In genomic region chr18:13223341-13224148, GRCh38 we compare ENCODE assay signal across 11 cellular contexts. TPM values are rescaled to one million over a fixed set of nuclear protein-coding genes. Genes with fewer than 3 reads are reported as not detected.
DNase-seq lines count a peak whose midpoint lies in the region; ATAC-seq, FAIRE-seq and TF ChIP-seq lines count a peak whose summit lies in the region.
"Had no signal": no experiment of that assay in that cellular context is flagged by ENCODE, and none has a peak within 500 bp of the region (broad histone marks: within the 10 kb centered on the region; RNA-seq: fewer than 3 reads in every experiment).

No MANE protein-coding gene starts in this region.

- no peak for TF ChIP-seq CTCF in VCaP (conservative IDR thresholded peaks at IDR 0.05)
- peak in 3 of 9 donors; percentile 3 to 21 (median 20) for TF ChIP-seq CTCF in heart right ventricle (IDR thresholded peaks at IDR 0.05)
- no peak for TF ChIP-seq CTCF in nephron progenitor cell (IDR thresholded peaks at IDR 0.05)

- H3K27ac Mint-ChIP-seq in nephron progenitor cell = no peak overlapping the region
- H3K27ac Mint-ChIP-seq: activated T-helper 17 cell treated with anti-CD3 and anti-CD28 coated beads, Interleukin-2, amount 50 U/mL, for 72 hours had no signal

- peaks cover 0 to 82% (median 3%) of the 10 kb centered on the region in 11 experiments; a peak in 10 of 22 replicates for H4K20me1 ChIP-seq in BLaER1 treated with 17β-estradiol and CSF1 and Interleukin-3, amounts not matched to agents 10 nM and 100 nM

- peaks cover 55% of the 10 kb centered on the region for H3K27me3 Mint-ChIP-seq in nephron progenitor cell (ENCODE audit: low read depth, poor library complexity)

- H3K9me3 Mint-ChIP-seq in nephron progenitor cell = no peaks in the 10 kb centered on the region
- H3K9me3 Mint-ChIP-seq: activated T-helper 17 cell treated with anti-CD3 and anti-CD28 coated beads, Interleukin-2, amount 50 U/mL, for 72 hours had no signal

- intact Hi-C loops in heart right ventricle (cut with DNase I) = loop anchor here in 7 of 10 donors (2.0 to 10.0 kb wide), 11 partner anchors 43 to 391 kb away; no protein-coding TSS in a partner anchor

- peak overlapping the region in 7 of 10 experiments; percentile 24 to 95 (median 50); a peak in 11 of 20 replicates for H3K4me3 ChIP-seq in BLaER1 treated with 17β-estradiol and CSF1 and Interleukin-3, amounts not matched to agents 10 nM and 100 nM
- H3K4me3 ChIP-seq in heart right ventricle (peak overlapping the region in 5 of 10 donors; percentile 5 to 45 (median 25)), rectal smooth muscle tissue (ENCODE audit: low read length) (peak overlapping the region; percentile 52)

- H3K36me3 ChIP-seq in BLaER1 treated with 17β-estradiol and CSF1 and Interleukin-3, amounts not matched to agents 10 nM and 100 nM = peaks cover 0 to 46% (median 17%) of the 10 kb centered on the region in 11 experiments; a peak in 14 of 22 replicates
- H3K36me3 ChIP-seq in heart right ventricle = peaks cover 0 to 6% (median 0%) of the 10 kb centered on the region in 9 donors
- no peaks in the 10 kb centered on the region for H3K36me3 ChIP-seq in rectal smooth muscle tissue (ENCODE audit: control insufficient read depth, insufficient read depth, low read length)

- H3K9me3 ChIP-seq in BLaER1 treated with 17β-estradiol and CSF1 and Interleukin-3, amounts not matched to agents 10 nM and 100 nM (replicated peaks in 1 of 11) = no peaks in the 10 kb centered on the region
- H3K9me3 ChIP-seq in heart right ventricle = no peaks in the 10 kb centered on the region

- H3K4me1 Mint-ChIP-seq in nephron progenitor cell = peaks cover 35% of the 10 kb centered on the region

- peak overlapping the region; percentile 91 to 100 (median 97) for H3K4me2 ChIP-seq in BLaER1 treated with 17β-estradiol and CSF1 and Interleukin-3, amounts not matched to agents 10 nM and 100 nM

- DNase-seq in heart right ventricle (peak; percentile 70 to 74), HTR-8/SVneo (ENCODE audit: insufficient read length, low spot score) (no peak), nephron progenitor cell (no peak)
- DNase-seq in stimulated activated CD4-positive, alpha-beta T cell treated with anti-CD3 and anti-CD28 coated beads, Interleukin-2, amount 100 ng/mL, for 48 hours = no peak
- DNase-seq in activated effector memory CD4-positive, alpha-beta T cell treated with anti-CD3 and anti-CD28 coated beads, Interleukin-2, amount 50 U/mL, for 16 hours = no peak
- DNase-seq: cerebellar nuclear complex, glutamatergic neuron had no signal

- FAIRE-seq in HTR-8/SVneo (lab: Jason Lieb, UNC) = no peak

- peak overlapping the region; percentile 28 to 92 (median 52); a peak in 20 of 22 replicates for H3K9ac ChIP-seq in BLaER1 treated with 17β-estradiol and CSF1 and Interleukin-3, amounts not matched to agents 10 nM and 100 nM
- peak overlapping the region; percentile 7 for H3K9ac ChIP-seq in rectal smooth muscle tissue (ENCODE audit: low read length)

- WGBS in heart right ventricle, 2 donors = 27 to 41% methylated on average over 13 of the region's 13 CpGs

- H3K36me3 Mint-ChIP-seq in nephron progenitor cell (ENCODE audit: low read depth) = no peaks in the 10 kb centered on the region

- H3K4me3 Mint-ChIP-seq in nephron progenitor cell = no peak overlapping the region
- H3K4me3 Mint-ChIP-seq: activated T-helper 17 cell treated with anti-CD3 and anti-CD28 coated beads, Interleukin-2, amount 50 U/mL, for 72 hours had no signal

- peak; percentile 32 to 87 (median 72) for ATAC-seq in heart right ventricle
- ATAC-seq: activated T-helper 17 cell treated with anti-CD3 and anti-CD28 coated beads, Interleukin-2, amount 50 U/mL, for 72 hours had no signal

- peak overlapping the region in 10 of 11 experiments; percentile 23 to 85 (median 74); a peak in 19 of 22 replicates for H3K27ac ChIP-seq in BLaER1 treated with 17β-estradiol and CSF1 and Interleukin-3, amounts not matched to agents 10 nM and 100 nM
- peak overlapping the region; percentile 64 for H3K27ac ChIP-seq in VCaP
- peak overlapping the region; percentile 69 to 97 (median 92) for H3K27ac ChIP-seq in heart right ventricle
- peak overlapping the region; percentile 90 for H3K27ac ChIP-seq in rectal smooth muscle tissue (ENCODE audit: low read depth, low read length)

- peaks cover 57 to 77% (median 68%) of the 10 kb centered on the region in 10 experiments for H3K4me1 ChIP-seq in BLaER1 treated with 17β-estradiol and CSF1 and Interleukin-3, amounts not matched to agents 10 nM and 100 nM
- H3K4me1 ChIP-seq in heart right ventricle = peaks cover 24 to 74% (median 62%) of the 10 kb centered on the region in 9 donors
- peaks cover 39% of the 10 kb centered on the region for H3K4me1 ChIP-seq in rectal smooth muscle tissue (ENCODE audit: control insufficient read depth, insufficient read depth, low read length)

- H3K27me3 ChIP-seq in BLaER1 treated with 17β-estradiol and CSF1 and Interleukin-3, amounts not matched to agents 10 nM and 100 nM = 0 out of 22 replicates have a peak, but pooled peaks cover 0 to 6% (median 0%) of the 10 kb centered on the region in 11 experiments
- H3K27me3 ChIP-seq in heart right ventricle (peaks cover 0 to 11% (median 0%) of the 10 kb centered on the region in 7 donors), rectal smooth muscle tissue (ENCODE audit: control insufficient read depth, insufficient read depth, low read length) (no peaks in the 10 kb centered on the region)

RNA-seq across cellular contexts. Expression of gene LDLRAD4, which starts 5.0 kb away (rescaled TPM):
- 10 to 100 TPM; 26.3 to 74.6 (median 35.4) TPM for total RNA-seq in heart right ventricle
- polyA plus RNA-seq in heart right ventricle = 10 to 100 TPM in 1 of 2 donors, 1 to 10 TPM in 1; 5.4 to 12.1 TPM

Comparison
In these comparisons a context has a peak if more than half of its experiments do, and no peak if none do; other contexts are left out.
1. DNase-seq: peak in heart right ventricle (2 of 2); none in stimulated activated CD4-positive, alpha-beta T cell treated with anti-CD3 and anti-CD28 coated beads, Interleukin-2, amount 100 ng/mL, for 48 hours (0 of 2), activated effector memory CD4-positive, alpha-beta T cell treated with anti-CD3 and anti-CD28 coated beads, Interleukin-2, amount 50 U/mL, for 16 hours (single experiment), HTR-8/SVneo (single experiment) and nephron progenitor cell (single experiment).
2. Peak in every context shown above with its lines, with median percentiles within 50 percentile points of each other: H3K27ac ChIP-seq.